ENCODE assay signal across 16 cellular contexts in the genomic region with DNA sequence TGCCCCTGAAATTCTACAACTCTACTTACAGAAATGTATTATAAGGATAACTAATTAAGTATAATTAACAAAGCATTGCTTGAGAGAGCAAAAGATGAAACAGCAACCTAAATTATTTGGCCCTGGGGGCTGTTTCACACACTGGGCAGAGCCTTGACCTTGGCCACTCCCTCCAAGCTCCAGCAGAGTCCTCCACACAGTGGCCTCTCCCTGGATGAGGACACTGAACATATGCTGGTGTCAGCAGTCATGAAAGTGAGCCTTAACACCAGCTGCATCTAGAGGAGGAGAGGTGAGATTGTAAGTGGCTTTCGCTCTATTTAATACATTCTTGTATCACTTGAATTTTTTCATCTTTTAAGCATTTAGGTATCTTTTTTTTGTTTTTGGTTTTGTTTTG. TPM values are rescaled to one million over a fixed set of nuclear protein-coding genes. Genes with fewer than 3 reads are reported as not detected.
A peak's percentile ranks its signal among the peaks of the same experiment; 100 is the strongest.
DNase-seq lines count a peak whose midpoint lies in the region; ATAC-seq and TF ChIP-seq lines count a peak whose summit lies in the region.
"Had no signal": no experiment of that assay in that cellular context is flagged by ENCODE, and none has a peak within 500 bp of the region (broad histone marks: within the 10 kb centered on the region; RNA-seq: fewer than 3 reads in every experiment).

No MANE protein-coding gene starts in this region.

- H3K4me3 Mint-ChIP-seq in neural crest cell (no peak overlapping the region), immature natural killer cell (no peak overlapping the region)
- H3K4me3 Mint-ChIP-seq: B cell; CD4-positive, alpha-beta T cell; H9 had no signal

- H3K27ac ChIP-seq in adrenal gland: peak overlapping the region in 1 of 5 donors; percentile 3

- TF ChIP-seq POLR2A in adrenal gland (IDR thresholded peaks at IDR 0.05): no peak

- H3K27ac Mint-ChIP-seq in neural crest cell (ENCODE audit: unreplicated experiment): peak overlapping the region; percentile 43
- H3K27ac Mint-ChIP-seq in activated naive CD4-positive, alpha-beta T cell treated with anti-CD3 and anti-CD28 coated beads, Interleukin-2, amount 50 U/mL, for 72 hours: peak overlapping the region in 1 of 2 donors; percentile 44
- H3K27ac Mint-ChIP-seq in immature natural killer cell: no peak overlapping the region
- H3K27ac Mint-ChIP-seq: B cell; CD4-positive, alpha-beta T cell; H9 had no signal

- H3K36me3 Mint-ChIP-seq in neural crest cell (ENCODE audit: low read depth): no peaks in the 10 kb centered on the region
- H3K36me3 Mint-ChIP-seq in activated naive CD4-positive, alpha-beta T cell treated with anti-CD3 and anti-CD28 coated beads, Interleukin-2, amount 50 U/mL, for 72 hours: no peaks in the 10 kb centered on the region
- H3K36me3 Mint-ChIP-seq in immature natural killer cell: peaks cover 0 to 3% (median 0%) of the 10 kb centered on the region in 3 donors

- H3K4me1 Mint-ChIP-seq in neural crest cell (no peaks in the 10 kb centered on the region), immature natural killer cell (no peaks in the 10 kb centered on the region)
- H3K4me1 Mint-ChIP-seq: B cell, H9 had no signal

- no peaks in the 10 kb centered on the region for H3K27me3 ChIP-seq in adrenal gland

- DNase-seq in RPMI8226: peak; percentile 33
- DNase-seq in adrenal gland: peak in 4 of 7 donors; percentile 41 to 57 (median 45)
- DNase-seq in neural crest cell (ENCODE audit: low read depth, low spot score): no peak
- DNase-seq in activated naive CD4-positive, alpha-beta T cell treated with anti-CD3 and anti-CD28 coated beads, Interleukin-2, amount 50 U/mL, for 72 hours (ENCODE audit: low spot score in 2 of 2): no peak
- DNase-seq in immature natural killer cell: no peak
- no peak for DNase-seq in DMS53 (lab: John Stamatoyannopoulos, UW)
- DNase-seq: C1 segment of cervical spinal cord; Calu3; CD4-positive, alpha-beta T cell; DMS 273 treated with DMSO at 0.1 percent for 48 hours; DMS79; GOT3; H9 had no signal

- intact Hi-C loops in adrenal gland (cut with DNase I): no loop called here

- no peaks in the 10 kb centered on the region for H3K9me3 Mint-ChIP-seq in neural crest cell
- H3K9me3 Mint-ChIP-seq in activated naive CD4-positive, alpha-beta T cell treated with anti-CD3 and anti-CD28 coated beads, Interleukin-2, amount 50 U/mL, for 72 hours: no peaks in the 10 kb centered on the region
- H3K9me3 Mint-ChIP-seq in immature natural killer cell: no peaks in the 10 kb centered on the region
- H3K9me3 Mint-ChIP-seq: CD4-positive, alpha-beta T cell; H9 had no signal

- H3K27me3 Mint-ChIP-seq in neural crest cell (ENCODE audit: low read depth) (no peaks in the 10 kb centered on the region), immature natural killer cell (ENCODE audit: low read depth in 3 of 3) (peaks cover 0 to 3% (median 1%) of the 10 kb centered on the region in 3 donors)
- H3K27me3 Mint-ChIP-seq: B cell; CD4-positive, alpha-beta T cell had no signal

- H3K36me3 ChIP-seq in adrenal gland (replicated peaks in 1 of 2): peaks cover 0 to 24% of the 10 kb centered on the region in 2 donors

- peaks cover 0 to 2% of the 10 kb centered on the region in 2 donors for H3K4me1 ChIP-seq in adrenal gland (replicated peaks in 1 of 2)

- no peaks in the 10 kb centered on the region for H3K9me3 ChIP-seq in adrenal gland (replicated peaks in 1 of 3)

- no peak for ATAC-seq in activated naive CD4-positive, alpha-beta T cell treated with anti-CD3 and anti-CD28 coated beads, Interleukin-2, amount 50 U/mL, for 72 hours
- ATAC-seq in GM21786 (IDR thresholded peaks at IDR 0.05; ENCODE audit: unreplicated experiment): no peak
- ATAC-seq: HepG2 had no signal

- WGBS in adrenal gland, 4 donors: 90 to 100% (median 92%) methylated on average over 1 of the region's 1 CpG

- no peak for TF ChIP-seq CTCF in adrenal gland (IDR thresholded peaks at IDR 0.05)
- no peak for TF ChIP-seq CTCF in neural crest cell (conservative IDR thresholded peaks at IDR 0.05)

- H3K4me3 ChIP-seq in adrenal gland: no peak overlapping the region

RNA-seq across cellular contexts. Expression of gene ZDHHC12, which starts 23.3 kb away (rescaled TPM):
- total RNA-seq in adrenal gland: 10 to 100 TPM; 15.5 to 97.4 (median 29.0) TPM
- polyA plus RNA-seq in adrenal gland: 10 to 100 TPM in 2 of 3 donors, 1 to 10 TPM in 1; 1.6 to 64.8 (median 33.1) TPM
- total RNA-seq in neural crest cell: 15.1 and 15.7 TPM in 2 replicates
- total RNA-seq in activated naive CD4-positive, alpha-beta T cell treated with anti-CD3 and anti-CD28 coated beads, Interleukin-2, amount 50 U/mL, for 72 hours: 10 to 100 TPM; 56.2 to 59.9 TPM
- polyA plus RNA-seq in immature natural killer cell: 10 to 100 TPM; 63.7 to 76.6 (median 66.6) TPM

RNA-seq across cellular contexts. Expression of gene ZER1, which starts 24.5 kb away (rescaled TPM):
- total RNA-seq in adrenal gland: 100 to 1,000 TPM in 1 of 8 donors, 10 to 100 TPM in 7; 38.8 to 131 (median 66.6) TPM
- 10 to 100 TPM; 17.0 to 51.1 (median 41.7) TPM for polyA plus RNA-seq in adrenal gland
- total RNA-seq in neural crest cell: 19.1 and 19.3 TPM in 2 replicates
- total RNA-seq in activated naive CD4-positive, alpha-beta T cell treated with anti-CD3 and anti-CD28 coated beads, Interleukin-2, amount 50 U/mL, for 72 hours: 10 to 100 TPM; 17.3 to 24.9 TPM
- 10 to 100 TPM; 28.5 to 51.5 (median 43.0) TPM for polyA plus RNA-seq in immature natural killer cell

RNA-seq across cellular contexts. Expression of gene TBC1D13, which starts 39.8 kb away (rescaled TPM):
- total RNA-seq in adrenal gland: 10 to 100 TPM; 24.2 to 72.7 (median 32.7) TPM
- polyA plus RNA-seq in adrenal gland: 10 to 100 TPM; 21.2 to 27.1 (median 27.0) TPM
- 28.9 and 32.3 TPM in 2 replicates for total RNA-seq in neural crest cell
- total RNA-seq in activated naive CD4-positive, alpha-beta T cell treated with anti-CD3 and anti-CD28 coated beads, Interleukin-2, amount 50 U/mL, for 72 hours: 10 to 100 TPM; 15.6 to 22.7 TPM
- polyA plus RNA-seq in immature natural killer cell: 10 to 100 TPM; 16.4 to 30.7 (median 19.4) TPM

RNA-seq across cellular contexts. Expression of gene PKN3, which starts 44.9 kb away (rescaled TPM):
- total RNA-seq in adrenal gland (1 to 10 TPM; 1.6 to 6.3 (median 4.1) TPM), neural crest cell (28.0 and 30.0 TPM in 2 replicates)
- polyA plus RNA-seq in adrenal gland (1 to 10 TPM in 2 of 3 donors, under 1 TPM in 1; 0.90 to 8.6 (median 8.1) TPM), immature natural killer cell (1 to 10 TPM; 2.1 to 3.9 (median 2.9) TPM)
- total RNA-seq in activated naive CD4-positive, alpha-beta T cell treated with anti-CD3 and anti-CD28 coated beads, Interleukin-2, amount 50 U/mL, for 72 hours: 10 to 100 TPM; 10.7 to 14.0 TPM

RNA-seq across cellular contexts. Expression of gene SET, which starts 58.2 kb away (rescaled TPM):
- total RNA-seq in adrenal gland (100 to 1,000 TPM; 122 to 285 (median 184) TPM), neural crest cell (891 and 930 TPM in 2 replicates)
- polyA plus RNA-seq in adrenal gland (100 to 1,000 TPM in 2 of 3 donors, 10 to 100 TPM in 1; 62.1 to 352 (median 105) TPM), immature natural killer cell (100 to 1,000 TPM; 151 to 233 (median 232) TPM)
- total RNA-seq in activated naive CD4-positive, alpha-beta T cell treated with anti-CD3 and anti-CD28 coated beads, Interleukin-2, amount 50 U/mL, for 72 hours: 100 to 1,000 TPM; 499 to 548 TPM

Comparison
In these comparisons a context has a peak if more than half of its experiments do, and no peak if none do; other contexts are left out.
1. DNase-seq: peak in RPMI8226 (single experiment) and adrenal gland (4 of 7); none in neural crest cell (single experiment), activated naive CD4-positive, alpha-beta T cell treated with anti-CD3 and anti-CD28 coated beads, Interleukin-2, amount 50 U/mL, for 72 hours (0 of 2), immature natural killer cell (0 of 3) and DMS53 (single experiment).